ENCODE assay signal across 1 cellular context in genomic region chr5:92885950-92886349, GRCh38.
TF ChIP-seq lines count a peak whose summit lies in the region.

No MANE protein-coding gene starts in this region.

TF ChIP-seq in HepG2, 621 proteins besides CTCF, POLR2A, EP300 and RAD21 (continued from another document and continues in another):
- TF ChIP-seq TARDBP (CRISPR knock-in tag; IDR thresholded peaks at IDR 0.05) (peak; percentile 43; the same call in 1 of the 2 replicates), ZNF331 (CRISPR knock-in tag; IDR thresholded peaks at IDR 0.05) (peak; percentile 77; the same call in 1 of the 2 replicates), ZNF704 (CRISPR knock-in tag; IDR thresholded peaks at IDR 0.05; ENCODE audit: borderline replicate concordance) (no peak), THAP9 (CRISPR knock-in tag; IDR thresholded peaks at IDR 0.05; ENCODE audit: borderline replicate concordance) (no peak), ELF3 (CRISPR knock-in tag; IDR thresholded peaks at IDR 0.05) (peak; percentile 21; the same call in 1 of the 2 replicates), MAFF (IDR thresholded peaks at IDR 0.05; ENCODE audit: low read depth, low read length) (no peak), RXRB (CRISPR knock-in tag; IDR thresholded peaks at IDR 0.05; ENCODE audit: borderline replicate concordance) (peak; percentile 36; the same call in 1 of the 2 replicates), HOMEZ (CRISPR knock-in tag; IDR thresholded peaks at IDR 0.05; ENCODE audit: low read depth) (peak; percentile 83; the same call in 1 of the 2 replicates), ZNF20 (CRISPR knock-in tag; IDR thresholded peaks at IDR 0.05) (no peak), NPAS2 (CRISPR knock-in tag; IDR thresholded peaks at IDR 0.05; ENCODE audit: borderline replicate concordance) (no peak), HNF4A (CRISPR knock-in tag; IDR thresholded peaks at IDR 0.05) (0 out of 2 replicates have a peak, but pooled peaks have one; percentile 27), TBL1XR1 (IDR thresholded peaks at IDR 0.05; ENCODE audit: borderline replicate concordance, low read length, partially characterized antibody) (no peak), ZNF280D (CRISPR knock-in tag; IDR thresholded peaks at IDR 0.05) (0 out of 2 replicates have a peak, but pooled peaks have one; percentile 36), KDM2A (CRISPR knock-in tag; IDR thresholded peaks at IDR 0.05; ENCODE audit: borderline replicate concordance, low read depth) (no peak; the same call in 1 of the 2 replicates), GZF1 (CRISPR knock-in tag; IDR thresholded peaks at IDR 0.05) (no peak), FOSL2 (CRISPR knock-in tag; IDR thresholded peaks at IDR 0.05) (peak; percentile 43), SYNCRIP (IDR thresholded peaks at IDR 0.05; ENCODE audit: insufficient read depth, low read depth, low read length) (no peak), CCDC6 (CRISPR knock-in tag; IDR thresholded peaks at IDR 0.05) (no peak), ZNF337 (CRISPR knock-in tag; IDR thresholded peaks at IDR 0.05; ENCODE audit: borderline replicate concordance, low read depth) (peak; percentile 76; the same call in 1 of the 2 replicates), STAG1 (CRISPR knock-in tag; IDR thresholded peaks at IDR 0.05) (peak; percentile 95), FOXP4 (CRISPR knock-in tag; IDR thresholded peaks at IDR 0.05) (peak; percentile 43), ZFP36 (IDR thresholded peaks at IDR 0.05; ENCODE audit: borderline replicate concordance, low read depth, low read length, partially characterized antibody) (no peak), TFDP2 (CRISPR knock-in tag; IDR thresholded peaks at IDR 0.05) (no peak), RCOR2 (CRISPR knock-in tag; IDR thresholded peaks at IDR 0.05) (0 out of 2 replicates have a peak, but pooled peaks have one; percentile 20), ZBTB34 (CRISPR knock-in tag; IDR thresholded peaks at IDR 0.05) (no peak), ZMYM2 (CRISPR knock-in tag; IDR thresholded peaks at IDR 0.05) (peak; percentile 56; the same call in 1 of the 2 replicates), PAXIP1 (CRISPR knock-in tag; conservative IDR thresholded peaks at IDR 0.05) (0 out of 2 replicates have a peak, but pooled peaks have one; percentile 31), TFDP1 (CRISPR knock-in tag; IDR thresholded peaks at IDR 0.05; ENCODE audit: borderline replicate concordance) (no peak), NCOA2 (CRISPR knock-in tag; IDR thresholded peaks at IDR 0.05) (peak; percentile 32; the same call in 1 of the 2 replicates), ZBTB7A (CRISPR knock-in tag; IDR thresholded peaks at IDR 0.05) (no peak), ZNF225 (CRISPR knock-in tag; IDR thresholded peaks at IDR 0.05) (no peak), HMGXB4 (CRISPR knock-in tag; IDR thresholded peaks at IDR 0.05; ENCODE audit: borderline replicate concordance in 1 of 2, low read depth in 1 of 2) (peak in 1 of 2 experiments; percentile 69; a peak in 2 of 4 replicates), SRSF4 (IDR thresholded peaks at IDR 0.05; ENCODE audit: low read depth, low read length, poor library complexity, severe bottlenecking) (no peak)
